Comparison of ENCODE assay signal across 10 cellular contexts in genomic region chr9:38687389-38687842, GRCh38. TPM values are rescaled to one million over a fixed set of nuclear protein-coding genes. Genes with fewer than 3 reads are reported as not detected.
A peak's percentile ranks its signal among the peaks of the same experiment; 100 is the strongest.
DNase-seq lines count a peak whose midpoint lies in the region; ATAC-seq, FAIRE-seq and TF ChIP-seq lines count a peak whose summit lies in the region.
"Had no signal": no experiment of that assay in that cellular context is flagged by ENCODE, and none has a peak within 500 bp of the region (broad histone marks: within the 10 kb centered on the region; RNA-seq: fewer than 3 reads in every experiment).

No MANE protein-coding gene starts in this region.

- H3K36me3 ChIP-seq in osteoblast (ENCODE audit: insufficient read depth, low read length): no peaks in the 10 kb centered on the region

- TF ChIP-seq POLR2A in H54 (IDR thresholded peaks at IDR 0.05; ENCODE audit: low read depth, low read length): no peak

- DNase-seq in NCI-H2196 (lab: John Stamatoyannopoulos, UW; ENCODE audit: unreplicated experiment): peak; percentile 63
- no peak for DNase-seq in NCI-H2196 treated with DMSO at 0.1 percent for 48 hours (lab: John Stamatoyannopoulos, UW; ENCODE audit: unreplicated experiment)
- peak; percentile 41 for DNase-seq in activated CD4-positive, CD25-positive, alpha-beta regulatory T cell treated with anti-CD3 and anti-CD28 coated beads, Interleukin-2, amount 50 U/mL, for 72 hours
- no peak for DNase-seq in epithelial cell of proximal tubule (ENCODE audit: low read depth)
- peak; percentile 88 for DNase-seq in osteoblast (ENCODE audit: insufficient read length, low spot score, missing footprints)
- no peak for DNase-seq in occipital lobe (lab: John Stamatoyannopoulos, UW)
- no peak for DNase-seq in H54 (ENCODE audit: insufficient read length, low spot score)

- H3K9me3 ChIP-seq in osteoblast (ENCODE audit: low read depth, low read length): no peaks in the 10 kb centered on the region

- H3K27me3 ChIP-seq in osteoblast (ENCODE audit: insufficient read depth, low read length): peaks cover 2% of the 10 kb centered on the region

- no peaks in the 10 kb centered on the region for H4K20me1 ChIP-seq in osteoblast (ENCODE audit: insufficient read depth, low read length)

- H3K4me2 ChIP-seq in osteoblast (ENCODE audit: insufficient read depth, low read length): peak overlapping the region; percentile 39

- peaks cover 8% of the 10 kb centered on the region for H3K4me1 ChIP-seq in osteoblast (ENCODE audit: insufficient read depth, low read length)

- peak overlapping the region; percentile 49 for H3K4me3 ChIP-seq in epithelial cell of proximal tubule (ENCODE audit: low read depth, low read length)
- H3K4me3 ChIP-seq in osteoblast (ENCODE audit: insufficient read depth, low read length): peak overlapping the region; percentile 39

- no peak overlapping the region for H3K27ac ChIP-seq in osteoblast (ENCODE audit: low read depth, low read length)

- H3K79me2 ChIP-seq in osteoblast (ENCODE audit: insufficient read depth, low read length): no peaks in the 10 kb centered on the region

- TF ChIP-seq CTCF in epithelial cell of proximal tubule (conservative IDR thresholded peaks at IDR 0.05; ENCODE audit: low read depth, low read length) (no peak), osteoblast (IDR thresholded peaks at IDR 0.05; ENCODE audit: extremely low read depth, low read depth, low read length) (no peak)

- no peak for ATAC-seq in HG03159 (IDR thresholded peaks at IDR 0.05; ENCODE audit: unreplicated experiment)

- no peak for FAIRE-seq in H54 (lab: Jason Lieb, UNC)

- H2AFZ ChIP-seq in osteoblast (ENCODE audit: low read length): peak overlapping the region; percentile 90

RNA-seq across cellular contexts. Expression of gene FAM240B, which starts 32.5 kb away (rescaled TPM):
- total RNA-seq in epithelial cell of proximal tubule (not detected in 2 replicates), osteoblast (not detected in 2 replicates), occipital lobe (not detected)
- total RNA-seq: myocyte, SK-MEL-5 had no signal

Comparison
In these comparisons a context has a peak if more than half of its experiments do, and no peak if none do; other contexts are left out.
1. DNase-seq: peak in NCI-H2196 (single experiment), activated CD4-positive, CD25-positive, alpha-beta regulatory T cell treated with anti-CD3 and anti-CD28 coated beads, Interleukin-2, amount 50 U/mL, for 72 hours (single experiment) and osteoblast (single experiment); none in NCI-H2196 treated with DMSO at 0.1 percent for 48 hours (single experiment), epithelial cell of proximal tubule (single experiment), occipital lobe (single experiment) and H54 (single experiment).